11 cellular contexts compared by ENCODE assay signal in genomic region chr19:33438016-33438671, GRCh38.
DNase-seq lines count a peak whose midpoint lies in the region; ATAC-seq and TF ChIP-seq lines count a peak whose summit lies in the region.
"Had no signal": no experiment of that assay in that cellular context is flagged by ENCODE, and none has a peak within 500 bp of the region (broad histone marks: within the 10 kb centered on the region; RNA-seq: fewer than 3 reads in every experiment).

No MANE protein-coding gene starts in this region.

- no peak overlapping the region for H3K4me2 ChIP-seq in Karpas-422 (ENCODE audit: low read depth, low read length, poor library complexity, severe bottlenecking)

- no peak overlapping the region for H3K27ac Mint-ChIP-seq in CD14-positive monocyte
- H3K27ac Mint-ChIP-seq: activated CD8-positive, alpha-beta T cell treated with anti-CD3 and anti-CD28 coated beads for 36 hours had no signal

- peaks cover 0 to 3% (median 0%) of the 10 kb centered on the region in 7 donors for H3K9me3 Mint-ChIP-seq in CD14-positive monocyte
- H3K9me3 Mint-ChIP-seq: activated CD8-positive, alpha-beta T cell treated with anti-CD3 and anti-CD28 coated beads for 36 hours; central memory CD8-positive, alpha-beta T cell had no signal

- no peaks in the 10 kb centered on the region for H3K9me2 ChIP-seq in Karpas-422 (replicated peaks; ENCODE audit: insufficient read depth, low read length)

- ATAC-seq in GM21515 (IDR thresholded peaks at IDR 0.05; ENCODE audit: unreplicated experiment) (no peak), HG03025 (IDR thresholded peaks at IDR 0.05; ENCODE audit: low FRiP score, unreplicated experiment) (no peak)
- ATAC-seq: activated CD8-positive, alpha-beta T cell treated with anti-CD3 and anti-CD28 coated beads for 36 hours had no signal

- no peak overlapping the region for H3K4me3 Mint-ChIP-seq in CD14-positive monocyte
- H3K4me3 Mint-ChIP-seq: activated CD8-positive, alpha-beta T cell treated with anti-CD3 and anti-CD28 coated beads for 36 hours; central memory CD8-positive, alpha-beta T cell had no signal

- peak; percentile 26 for DNase-seq in CD14-positive monocyte (ENCODE audit: low spot score)
- no peak for DNase-seq in NB4 (ENCODE audit: low read depth)
- DNase-seq in astrocyte of the hippocampus (ENCODE audit: low read depth, low spot score) = peak; percentile 60
- peak; percentile 68 for DNase-seq in medulla oblongata (ENCODE audit: extremely low spot score)
- DNase-seq in Karpas-422 = no peak
- no peak for DNase-seq in DMS53 (lab: John Stamatoyannopoulos, UW)
- DNase-seq: activated CD8-positive, alpha-beta T cell treated with anti-CD3 and anti-CD28 coated beads for 36 hours; NCI-H774 had no signal

- TF ChIP-seq CTCF in CD14-positive monocyte (IDR thresholded peaks at IDR 0.05) = no peak
- TF ChIP-seq CTCF in NB4 (IDR thresholded peaks at IDR 0.05; ENCODE audit: low read depth, low read length) = peak; percentile 12

- H3K4me1 Mint-ChIP-seq in CD14-positive monocyte = no peaks in the 10 kb centered on the region

- H3K36me3 ChIP-seq in Karpas-422 (ENCODE audit: insufficient read depth, low read length) = no peaks in the 10 kb centered on the region

- H3K27me3 Mint-ChIP-seq in CD14-positive monocyte (ENCODE audit: low read depth in 3 of 3) = peaks cover 0 to 3% (median 0%) of the 10 kb centered on the region in 3 donors
- H3K27me3 Mint-ChIP-seq: activated CD8-positive, alpha-beta T cell treated with anti-CD3 and anti-CD28 coated beads for 36 hours; central memory CD8-positive, alpha-beta T cell had no signal

- H2AFZ ChIP-seq in Karpas-422 (ENCODE audit: low read length) = no peak overlapping the region

- no peaks in the 10 kb centered on the region for H3K4me1 ChIP-seq in Karpas-422 (ENCODE audit: low read length)

- H3K9ac ChIP-seq in Karpas-422 (ENCODE audit: low read length) = no peak overlapping the region

- H3K4me3 ChIP-seq in NB4 (ENCODE audit: low read depth, low read length) (no peak overlapping the region), Karpas-422 (ENCODE audit: low read length) (no peak overlapping the region)

- peaks cover 0 to 2% of the 10 kb centered on the region in 2 donors for H3K36me3 Mint-ChIP-seq in CD14-positive monocyte

- H3K27ac ChIP-seq in Karpas-422 (ENCODE audit: low read length) = no peak overlapping the region

- H3K9me3 ChIP-seq in Karpas-422 (ENCODE audit: low read length) = no peaks in the 10 kb centered on the region

- intact Hi-C loops in CD14-positive monocyte (cut with micrococcal nuclease) = no loop called here

- no peak for TF ChIP-seq POLR2A in NB4 (IDR thresholded peaks at IDR 0.05; ENCODE audit: extremely low read depth, insufficient read length)

- H4K20me1 ChIP-seq in Karpas-422 (ENCODE audit: insufficient read depth, low read depth, low read length) = no peaks in the 10 kb centered on the region

- no peaks in the 10 kb centered on the region for H3K27me3 ChIP-seq in Karpas-422 (ENCODE audit: low read length)

- no peaks in the 10 kb centered on the region for H3K79me2 ChIP-seq in Karpas-422 (ENCODE audit: low read length)

Comparison
In these comparisons a context has a peak if more than half of its experiments do, and no peak if none do; other contexts are left out.
1. DNase-seq: peak in CD14-positive monocyte (single experiment), astrocyte of the hippocampus (single experiment) and medulla oblongata (single experiment); none in NB4 (single experiment), Karpas-422 (single experiment) and DMS53 (single experiment).